In the genomic region with DNA sequence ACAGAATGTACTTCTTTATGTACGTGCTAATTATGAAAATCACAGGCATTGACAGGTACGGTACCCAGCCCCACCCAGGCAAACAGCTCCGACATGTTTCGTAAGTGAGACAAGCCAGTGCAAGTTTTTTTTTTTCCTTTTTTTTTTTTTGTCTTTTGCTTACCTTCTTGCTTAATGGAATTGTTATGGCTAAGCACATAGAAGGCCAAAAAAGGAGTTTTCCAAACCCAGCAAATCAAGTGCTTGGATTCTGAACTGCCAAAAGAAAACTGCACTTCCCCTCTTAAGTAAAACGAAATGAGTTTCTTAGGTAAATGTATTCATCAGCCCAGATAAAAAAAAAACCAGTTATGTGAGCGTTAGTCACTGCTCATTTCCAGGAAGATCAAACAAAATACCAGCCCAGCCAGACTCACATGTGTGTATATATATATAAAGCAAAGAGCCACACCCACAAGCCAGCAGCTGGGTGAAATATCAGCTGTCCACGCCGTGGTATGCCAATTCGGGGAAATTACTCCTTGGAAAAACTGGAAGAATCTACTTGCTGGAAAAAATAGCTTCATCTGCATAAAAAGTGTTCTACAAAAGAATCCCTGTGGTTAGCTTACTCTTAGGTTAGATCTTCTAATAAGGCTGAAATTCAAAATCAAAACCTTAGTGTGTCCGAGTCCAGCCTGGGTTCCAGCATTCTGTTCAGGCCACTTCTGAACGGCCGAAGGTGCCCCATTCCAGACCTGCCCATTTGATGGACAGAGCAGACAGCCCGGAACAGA, we compare ENCODE assay signal across 7 cellular contexts. TPM values are rescaled to one million over a fixed set of nuclear protein-coding genes. Genes with fewer than 3 reads are reported as not detected.
DNase-seq lines count a peak whose midpoint lies in the region; ATAC-seq and TF ChIP-seq lines count a peak whose summit lies in the region.

No MANE protein-coding gene starts in this region.

- peak; percentile 51 for ATAC-seq in mucosa of descending colon
- ATAC-seq in aorta (ENCODE audit: low FRiP score): peak; percentile 20

- H3K27me3 ChIP-seq in colonic mucosa (no peaks in the 10 kb centered on the region), aorta (ENCODE audit: control insufficient read depth in 1 of 2, insufficient read depth in 2 of 2, low read length in 1 of 2) (no peaks in the 10 kb centered on the region)

- 6 to 7% methylated on average over 13 of the region's 13 CpGs for WGBS in aorta, 2 donors

- no peaks in the 10 kb centered on the region for H3K9me3 ChIP-seq in colonic mucosa
- H3K9me3 ChIP-seq in mucosa of descending colon: no peaks in the 10 kb centered on the region
- no peaks in the 10 kb centered on the region for H3K9me3 ChIP-seq in aorta (ENCODE audit: control insufficient read depth, low read length)

- peaks cover 14% of the 10 kb centered on the region for H3K4me1 ChIP-seq in colonic mucosa
- H3K4me1 ChIP-seq in mucosa of descending colon (ENCODE audit: low read depth): peaks cover 52% of the 10 kb centered on the region
- H3K4me1 ChIP-seq in aorta (ENCODE audit: control insufficient read depth in 1 of 2, insufficient read depth in 2 of 2, low read length in 2 of 2): peaks cover 0 to 7% of the 10 kb centered on the region in 2 donors

- TF ChIP-seq CTCF in colonic mucosa (IDR thresholded peaks at IDR 0.05) (no peak), mucosa of descending colon (IDR thresholded peaks at IDR 0.05) (no peak)

- H3K36me3 ChIP-seq in colonic mucosa: peaks cover 19% of the 10 kb centered on the region
- H3K36me3 ChIP-seq in mucosa of descending colon (ENCODE audit: low read depth): peaks cover 9% of the 10 kb centered on the region
- peaks cover 0 to 19% of the 10 kb centered on the region in 2 donors for H3K36me3 ChIP-seq in aorta (ENCODE audit: control insufficient read depth in 1 of 2, insufficient read depth in 2 of 2, low read length in 1 of 2)

- H3K27ac ChIP-seq in colonic mucosa (peak overlapping the region; percentile 100), aorta (ENCODE audit: low read depth in 1 of 2, low read length in 2 of 2) (peak overlapping the region in 1 of 2 donors; percentile 87)

- peak overlapping the region in 1 of 2 donors; percentile 56 for H3K9ac ChIP-seq in colonic mucosa (ENCODE audit: low read depth in 2 of 2, low read length in 2 of 2)

- intact Hi-C loops in colonic mucosa (cut with DNase I) (loop anchor here (5.0 kb wide), 1 partner anchor 535 kb away; no protein-coding TSS in a partner anchor), mucosa of descending colon (cut with DNase I, micrococcal nuclease) (loop anchor here in 1 of 2 donors (10.0 kb wide), 1 partner anchor 532 kb away; no protein-coding TSS in a partner anchor), aorta (cut with DNase I) (loop anchor here (5.0 to 10.0 kb wide), 2 partner anchors 282 to 325 kb away; no protein-coding TSS in a partner anchor)

- DNase-seq in HT1080 (ENCODE audit: low read depth) (peak; percentile 90), T-helper 22 cell (ENCODE audit: low read depth) (peak; percentile 60), colonic mucosa (peak; percentile 78), mucosa of descending colon (peak; percentile 60 to 87 (median 66)), aorta (peak; percentile 80 to 81), ecto neural progenitor cell (ENCODE audit: low spot score) (no peak), NCI-H1436 (lab: John Stamatoyannopoulos, UW) (no peak)

- H3K4me3 ChIP-seq in colonic mucosa (no peak overlapping the region), mucosa of descending colon (no peak overlapping the region), aorta (ENCODE audit: low read length in 2 of 2) (no peak overlapping the region)

RNA-seq across cellular contexts. Expression of gene KLF6, which starts 8.0 kb away (rescaled TPM):
- 59.7 and 93.0 TPM in 2 replicates for total RNA-seq in HT1080 (2014; rRNA removed; shearing (Covaris generic))
- 75.1 and 87.5 TPM in 2 replicates for polyA plus RNA-seq in HT1080 (2015; cell fraction: cytosol; rRNA removed)
- polyA plus RNA-seq in HT1080 (2015; cell fraction: nucleus; rRNA removed): 247 and 255 TPM in 2 replicates
- total RNA-seq in colonic mucosa (100 to 1,000 TPM; 106 to 299 TPM), mucosa of descending colon (100 to 1,000 TPM; 270 to 371 (median 331) TPM), aorta (100 to 1,000 TPM; 171 to 384 TPM)
- polyA plus RNA-seq in aorta: 100 to 1,000 TPM in 1 of 2 donors, 10 to 100 TPM in 1; 44.2 to 160 TPM

Comparison
In these comparisons a context has a peak if more than half of its experiments do, and no peak if none do; other contexts are left out.
1. DNase-seq: peak in HT1080 (single experiment), T-helper 22 cell (single experiment), colonic mucosa (single experiment), mucosa of descending colon (3 of 3) and aorta (2 of 2); none in ecto neural progenitor cell (single experiment) and NCI-H1436 (single experiment).